ENCODE assay signal across 8 cellular contexts in the genomic region with DNA sequence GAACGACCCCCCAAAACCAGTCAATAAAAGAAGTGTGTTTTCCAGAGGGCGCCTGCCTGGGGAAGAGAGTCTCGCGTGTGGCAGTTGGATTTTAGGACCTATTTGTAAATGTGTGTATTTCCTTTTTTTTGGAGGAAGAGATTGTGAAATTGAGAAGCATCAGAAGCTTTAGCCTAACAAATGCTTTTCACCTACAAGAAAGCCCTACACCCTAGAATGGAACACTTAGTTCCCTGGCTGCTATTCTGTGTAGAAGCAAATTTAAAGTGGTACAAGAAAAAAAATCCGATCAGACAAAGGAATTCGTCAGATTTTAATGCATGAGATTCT. TPM values are rescaled to one million over a fixed set of nuclear protein-coding genes. Genes with fewer than 3 reads are reported as not detected.
A peak's percentile ranks its signal among the peaks of the same experiment; 100 is the strongest.
DNase-seq lines count a peak whose midpoint lies in the region; ATAC-seq and TF ChIP-seq lines count a peak whose summit lies in the region.

No MANE protein-coding gene starts in this region.

- H3K27ac ChIP-seq in smooth muscle cell (ENCODE audit: low read depth): peak overlapping the region; percentile 100

- H3K36me3 Mint-ChIP-seq in activated CD4-positive, alpha-beta T cell treated with anti-CD3 and anti-CD28 coated beads for 36 hours (ENCODE audit: low read depth): peaks cover 14% of the 10 kb centered on the region
- no peaks in the 10 kb centered on the region for H3K36me3 Mint-ChIP-seq in T-helper 17 cell (ENCODE audit: low read depth)

- peak overlapping the region; percentile 90 for H3K9ac ChIP-seq in smooth muscle cell (ENCODE audit: low read depth)

- no peaks in the 10 kb centered on the region for H3K9me3 ChIP-seq in T-helper 17 cell (ENCODE audit: control insufficient read depth, low read length, poor library complexity, severe bottlenecking)
- H3K9me3 ChIP-seq in smooth muscle cell (replicated peaks; ENCODE audit: low read depth): no peaks in the 10 kb centered on the region

- peaks cover 59% of the 10 kb centered on the region for H3K79me2 ChIP-seq in smooth muscle cell (ENCODE audit: low read depth)

- no peaks in the 10 kb centered on the region for H3K27me3 Mint-ChIP-seq in activated CD4-positive, alpha-beta T cell treated with anti-CD3 and anti-CD28 coated beads for 36 hours
- H3K27me3 Mint-ChIP-seq in T-helper 17 cell: no peaks in the 10 kb centered on the region

- WGBS in smooth muscle cell (ENCODE audit: low lambda C conversion rate): 2% methylated on average over 6 of the region's 6 CpGs

- H2AFZ ChIP-seq in smooth muscle cell (ENCODE audit: low read depth): no peak overlapping the region

- H3K9me3 Mint-ChIP-seq in activated CD4-positive, alpha-beta T cell treated with anti-CD3 and anti-CD28 coated beads for 36 hours (ENCODE audit: low read depth): no peaks in the 10 kb centered on the region

- H3K27me3 ChIP-seq in smooth muscle cell (ENCODE audit: low read depth): no peaks in the 10 kb centered on the region

- H3F3A ChIP-seq in smooth muscle cell (ENCODE audit: low read depth): no peaks in the 10 kb centered on the region

- H3K27ac Mint-ChIP-seq in activated CD4-positive, alpha-beta T cell treated with anti-CD3 and anti-CD28 coated beads for 36 hours: peak overlapping the region; percentile 78
- peak overlapping the region; percentile 83 for H3K27ac Mint-ChIP-seq in T-helper 17 cell

- no peak for ATAC-seq in activated CD4-positive, alpha-beta T cell treated with anti-CD3 and anti-CD28 coated beads for 36 hours
- no peak for ATAC-seq in T-helper 17 cell
- ATAC-seq in HG02759 (IDR thresholded peaks at IDR 0.05; ENCODE audit: unreplicated experiment): no peak
- ATAC-seq in HG03159 (IDR thresholded peaks at IDR 0.05; ENCODE audit: unreplicated experiment): no peak

- POLR2A ChIA-PET in activated CD4-positive, alpha-beta T cell treated with anti-CD3 and anti-CD28 coated beads for 36 hours (lab: Charles Lee): interaction anchor here (0.6 to 1.3 kb wide), 3 partner anchors 185 to 1125 kb away, joined by 4 to 9 read pairs (median 7); no protein-coding TSS in a partner anchor

- peak overlapping the region; percentile 93 for H3K4me3 Mint-ChIP-seq in activated CD4-positive, alpha-beta T cell treated with anti-CD3 and anti-CD28 coated beads for 36 hours
- peak overlapping the region; percentile 95 for H3K4me3 Mint-ChIP-seq in T-helper 17 cell

- H3K4me3 ChIP-seq in smooth muscle cell: peak overlapping the region; percentile 98

- no peak for TF ChIP-seq CTCF in smooth muscle cell (IDR thresholded peaks at IDR 0.05; ENCODE audit: borderline replicate concordance, insufficient read depth, poor library complexity, severe bottlenecking)

- CTCF ChIA-PET in activated CD4-positive, alpha-beta T cell treated with anti-CD3 and anti-CD28 coated beads for 36 hours (lab: Charles Lee): interaction anchor here (0.6 to 3.3 kb wide), 33 partner anchors 10 to 1287 kb away, joined by 3 to 25 read pairs (median 4); no protein-coding TSS in a partner anchor

- H4K20me1 ChIP-seq in smooth muscle cell (ENCODE audit: low read depth): peaks cover 56% of the 10 kb centered on the region

- no peaks in the 10 kb centered on the region for H3K36me3 ChIP-seq in smooth muscle cell (ENCODE audit: low read depth)

- H3K4me1 ChIP-seq in smooth muscle cell (ENCODE audit: low read depth): peaks cover 22% of the 10 kb centered on the region

- H3K4me1 Mint-ChIP-seq in activated CD4-positive, alpha-beta T cell treated with anti-CD3 and anti-CD28 coated beads for 36 hours: peaks cover 33% of the 10 kb centered on the region
- H3K4me1 Mint-ChIP-seq in T-helper 17 cell: peaks cover 17% of the 10 kb centered on the region

- peak overlapping the region; percentile 89 for H3K4me2 ChIP-seq in smooth muscle cell

- no peak for DNase-seq in activated CD4-positive, alpha-beta T cell treated with anti-CD3 and anti-CD28 coated beads for 36 hours
- no peak for DNase-seq in activated CD4-positive, alpha-beta T cell treated with anti-CD3 and anti-CD28 coated beads for 1 hour
- DNase-seq in T-helper 17 cell (no peak), globus pallidus (ENCODE audit: low spot score) (peak; percentile 9), smooth muscle cell (lab: John Stamatoyannopoulos, UW; ENCODE audit: unreplicated experiment) (no peak), NCI-H524 treated with DMSO at 0.1 percent for 48 hours (lab: John Stamatoyannopoulos, UW) (no peak)

- intact Hi-C loops in activated CD4-positive, alpha-beta T cell treated with anti-CD3 and anti-CD28 coated beads for 36 hours (cut with DNase I, micrococcal nuclease): loop anchor here (1.0 to 10.0 kb wide), 10 partner anchors 14 to 1121 kb away; a partner anchor contains a TSS

RNA-seq across cellular contexts. Expression of a gene that starts 1.4 kb away (rescaled TPM):
- 10 to 100 TPM; 14.8 to 15.3 TPM for total RNA-seq in activated CD4-positive, alpha-beta T cell treated with anti-CD3 and anti-CD28 coated beads for 36 hours
- total RNA-seq in T-helper 17 cell (10 to 100 TPM; 17.9 to 33.5 TPM), smooth muscle cell (25.7 and 29.3 TPM in 2 replicates)
- 4.4 and 5.5 TPM in 2 replicates for polyA plus RNA-seq in smooth muscle cell
